Comparison of ENCODE assay signal across 21 cellular contexts in the genomic region with DNA sequence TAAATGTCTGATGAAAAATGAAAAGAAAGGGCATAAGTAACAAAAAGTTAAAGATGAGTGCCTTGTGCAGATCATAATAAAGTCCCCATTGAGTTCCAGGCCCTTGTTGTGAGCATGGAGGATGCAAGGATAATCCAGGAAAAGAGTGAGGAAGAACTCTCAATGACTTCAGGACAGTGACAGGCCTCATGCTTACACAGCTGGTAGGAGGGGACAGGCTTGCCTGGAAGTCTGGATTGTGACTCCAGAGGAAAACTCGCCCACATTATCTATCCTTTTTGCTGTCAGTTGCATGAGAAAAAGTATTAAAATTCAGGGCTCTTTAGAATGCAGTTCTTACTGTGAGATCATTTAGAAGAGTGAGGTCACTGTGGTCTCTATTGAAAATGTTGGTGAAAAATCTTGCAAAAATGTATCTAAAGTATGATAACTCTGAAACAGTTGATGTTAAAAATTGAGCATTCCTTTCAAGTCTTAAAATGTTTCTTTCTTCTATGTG. TPM values are rescaled to one million over a fixed set of nuclear protein-coding genes. Genes with fewer than 3 reads are reported as not detected.
"Had no signal": no experiment of that assay in that cellular context is flagged by ENCODE, and none has a peak within 500 bp of the region (broad histone marks: within the 10 kb centered on the region; RNA-seq: fewer than 3 reads in every experiment).

No MANE protein-coding gene starts in this region.

- H3K27ac Mint-ChIP-seq: activated B cell treated with CpG ODN at 0.5 μM for 24 hours; activated CD4-positive, alpha-beta memory T cell treated with anti-CD3 and anti-CD28 coated beads for 36 hours; activated CD4-positive, alpha-beta T cell treated with anti-CD3 and anti-CD28 coated beads for 36 hours; activated naive CD8-positive, alpha-beta T cell treated with anti-CD3 and anti-CD28 coated beads for 36 hours; naive B cell; stimulated activated effector memory CD8-positive, alpha-beta T cell treated with anti-CD3 and anti-CD28 coated beads, Interleukin-12 subunit alpha, Interleukin-12 subunit beta, amount 100 ng/mL, for 72 hours; T-helper 17 cell; type B pancreatic cell had no signal

- H3K9me3 Mint-ChIP-seq: activated B cell treated with CpG ODN at 0.5 μM for 24 hours; activated CD4-positive, alpha-beta memory T cell treated with anti-CD3 and anti-CD28 coated beads for 36 hours; activated naive CD8-positive, alpha-beta T cell treated with anti-CD3 and anti-CD28 coated beads for 36 hours; central memory CD8-positive, alpha-beta T cell; naive B cell; stimulated activated effector memory CD8-positive, alpha-beta T cell treated with anti-CD3 and anti-CD28 coated beads, Interleukin-12 subunit alpha, Interleukin-12 subunit beta, amount 100 ng/mL, for 72 hours; stimulated activated naive CD8-positive, alpha-beta T cell treated with anti-CD3 and anti-CD28 coated beads, Interleukin-15, amount 100 ng/mL, for 72 hours; type B pancreatic cell had no signal

- H3K36me3 Mint-ChIP-seq: activated CD4-positive, alpha-beta memory T cell treated with anti-CD3 and anti-CD28 coated beads for 36 hours; activated naive CD8-positive, alpha-beta T cell treated with anti-CD3 and anti-CD28 coated beads for 36 hours; naive B cell; stimulated activated effector memory CD8-positive, alpha-beta T cell treated with anti-CD3 and anti-CD28 coated beads, Interleukin-12 subunit alpha, Interleukin-12 subunit beta, amount 100 ng/mL, for 72 hours had no signal

- H3K4me1 Mint-ChIP-seq: activated B cell treated with CpG ODN at 0.5 μM for 24 hours; activated naive CD8-positive, alpha-beta T cell treated with anti-CD3 and anti-CD28 coated beads for 36 hours; central memory CD8-positive, alpha-beta T cell; naive B cell; stimulated activated effector memory CD8-positive, alpha-beta T cell treated with anti-CD3 and anti-CD28 coated beads, Interleukin-12 subunit alpha, Interleukin-12 subunit beta, amount 100 ng/mL, for 72 hours; stimulated activated naive CD8-positive, alpha-beta T cell treated with anti-CD3 and anti-CD28 coated beads, Interleukin-15, amount 100 ng/mL, for 72 hours had no signal

- DNase-seq: activated B cell treated with CpG ODN at 0.5 μM for 24 hours; activated CD4-positive, alpha-beta memory T cell treated with anti-CD3 and anti-CD28 coated beads for 36 hours; activated CD4-positive, alpha-beta T cell treated with anti-CD3 and anti-CD28 coated beads for 36 hours; activated naive CD4-positive, alpha-beta T cell treated with Interleukin-2 at 50 U/mL for 16 hours; activated naive CD8-positive, alpha-beta T cell treated with anti-CD3 and anti-CD28 coated beads for 36 hours; activated T-cell treated with anti-CD3 and anti-CD28 coated beads, Interleukin-2, amount 50 U/mL, for 48 hours; heart left ventricle; islet precursor cell; left cardiac atrium; mesendoderm; naive B cell; ovary; psoas muscle; stimulated activated CD4-positive, alpha-beta T cell treated with anti-CD3 and anti-CD28 coated beads, Interleukin-2, amount 100 ng/mL, for 24 hours; stimulated activated naive CD8-positive, alpha-beta T cell treated with anti-CD3 and anti-CD28 coated beads, Interleukin-15, amount 100 ng/mL, for 72 hours; SW 1271; T-helper 17 cell had no signal

- H3K27me3 Mint-ChIP-seq: T-helper 17 cell had no signal

- H3K4me3 Mint-ChIP-seq: activated B cell treated with CpG ODN at 0.5 μM for 24 hours; activated CD4-positive, alpha-beta memory T cell treated with anti-CD3 and anti-CD28 coated beads for 36 hours; activated CD4-positive, alpha-beta T cell treated with anti-CD3 and anti-CD28 coated beads for 36 hours; activated naive CD8-positive, alpha-beta T cell treated with anti-CD3 and anti-CD28 coated beads for 36 hours; central memory CD8-positive, alpha-beta T cell; naive B cell; stimulated activated effector memory CD8-positive, alpha-beta T cell treated with anti-CD3 and anti-CD28 coated beads, Interleukin-12 subunit alpha, Interleukin-12 subunit beta, amount 100 ng/mL, for 72 hours; stimulated activated naive CD8-positive, alpha-beta T cell treated with anti-CD3 and anti-CD28 coated beads, Interleukin-15, amount 100 ng/mL, for 72 hours; T-helper 17 cell; type B pancreatic cell had no signal

- ATAC-seq: activated CD4-positive, alpha-beta T cell treated with anti-CD3 and anti-CD28 coated beads for 36 hours; heart left ventricle; left cardiac atrium; psoas muscle; stimulated activated effector memory CD8-positive, alpha-beta T cell treated with anti-CD3 and anti-CD28 coated beads, Interleukin-12 subunit alpha, Interleukin-12 subunit beta, amount 100 ng/mL, for 72 hours; stimulated activated naive CD8-positive, alpha-beta T cell treated with anti-CD3 and anti-CD28 coated beads, Interleukin-15, amount 100 ng/mL, for 72 hours; T-helper 17 cell had no signal

RNA-seq across cellular contexts. Expression of gene NTRK2, which starts 30.4 kb away (rescaled TPM):
- total RNA-seq: fibroblast of villous mesenchyme had no signal
